Comparison of ENCODE assay signal across 1 cellular context in the genomic region with DNA sequence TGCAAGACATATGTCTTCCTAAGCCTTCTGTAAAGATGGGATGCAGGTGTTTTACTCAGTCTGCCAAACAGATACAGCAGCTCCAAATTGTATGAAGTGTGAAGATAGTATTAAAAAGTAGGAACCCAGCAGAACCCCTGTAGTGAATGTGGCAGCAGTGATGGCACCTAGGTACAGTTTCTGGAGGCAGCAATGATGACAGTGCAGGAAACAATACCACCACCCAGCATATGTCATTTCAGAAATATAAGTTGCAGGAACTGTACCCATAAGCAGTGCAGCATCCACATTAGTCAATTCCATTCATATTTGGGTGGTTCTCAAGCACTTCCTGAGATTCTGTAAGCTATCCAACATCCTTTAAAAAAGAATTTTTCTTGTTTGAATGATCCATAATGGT.
TF ChIP-seq lines count a peak whose summit lies in the region.

No MANE protein-coding gene starts in this region.

TF ChIP-seq in endothelial cell of umbilical vein, 7 proteins besides CTCF, POLR2A, EP300 and RAD21:
- TF ChIP-seq GATA2 (IDR thresholded peaks at IDR 0.05; ENCODE audit: insufficient read depth, insufficient read length, low read depth, low read length), result no peak
TF ChIP-seq in endothelial cell of umbilical vein: peak in this region for 0.
